Comparison of ENCODE assay signal across 8 cellular contexts in the genomic region with DNA sequence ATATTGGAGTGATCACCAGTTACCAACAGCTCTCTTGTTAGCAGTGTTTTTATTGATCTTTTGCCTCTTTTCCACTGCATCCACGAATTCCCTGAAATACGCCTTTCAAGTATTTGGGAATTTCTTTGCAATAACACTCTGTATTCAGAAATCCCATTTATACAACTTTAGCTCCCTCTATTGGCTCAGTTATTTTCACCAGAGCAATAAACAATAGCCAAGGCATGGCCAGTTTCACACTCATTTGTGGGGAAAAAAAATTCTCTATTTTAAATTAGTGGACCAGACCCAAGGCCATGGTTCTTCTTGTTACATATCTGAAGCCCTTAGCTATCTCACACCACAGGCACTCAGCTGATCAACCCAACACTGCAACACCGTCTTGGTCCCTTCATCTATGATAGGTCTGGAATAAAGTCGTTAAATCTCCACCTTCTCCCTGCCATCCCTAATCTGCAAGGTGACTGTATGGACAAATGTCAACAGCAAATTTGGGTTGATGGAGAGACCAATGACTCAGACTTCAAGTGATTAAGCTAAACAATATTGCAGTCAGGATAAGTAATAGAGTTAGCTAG.
A peak's percentile ranks its signal among the peaks of the same experiment; 100 is the strongest.
DNase-seq lines count a peak whose midpoint lies in the region; ATAC-seq, FAIRE-seq and TF ChIP-seq lines count a peak whose summit lies in the region.
"Had no signal": no experiment of that assay in that cellular context is flagged by ENCODE, and none has a peak within 500 bp of the region (broad histone marks: within the 10 kb centered on the region; RNA-seq: fewer than 3 reads in every experiment).

No MANE protein-coding gene starts in this region.

- H3K9me3 ChIP-seq in OCI-LY3 (ENCODE audit: insufficient read depth, low read length) (no peaks in the 10 kb centered on the region), small intestine (ENCODE audit: control insufficient read depth, low read depth) (no peaks in the 10 kb centered on the region)
- H3K9me3 ChIP-seq: esophagus squamous epithelium had no signal

- H3K4me2 ChIP-seq in GM23338: no peak overlapping the region
- H3K4me2 ChIP-seq in OCI-LY3 (ENCODE audit: low read length): no peak overlapping the region

- TF ChIP-seq CTCF in GM23338 (conservative IDR thresholded peaks at IDR 0.05; ENCODE audit: low read depth in 2 of 2) (peak; percentile 64 to 70), OCI-LY3 (IDR thresholded peaks at IDR 0.05; ENCODE audit: low read depth, low read length) (peak; percentile 40)

- H3K27ac ChIP-seq in GM23338 (ENCODE audit: low read depth) (no peak overlapping the region), OCI-LY3 (ENCODE audit: low read length) (no peak overlapping the region), small intestine (ENCODE audit: low read depth in 1 of 2, low read length in 1 of 2) (no peak overlapping the region)
- H3K27ac ChIP-seq: esophagus squamous epithelium had no signal

- H4K20me1 ChIP-seq in GM23338 (replicated peaks; ENCODE audit: insufficient read depth) (no peaks in the 10 kb centered on the region), OCI-LY3 (ENCODE audit: insufficient read depth, low read length) (no peaks in the 10 kb centered on the region)

- H3K4me3 ChIP-seq in GM23338 (no peak overlapping the region), OCI-LY3 (ENCODE audit: low read length) (no peak overlapping the region), small intestine (ENCODE audit: low read depth in 1 of 2, low read length in 2 of 2) (no peak overlapping the region)
- H3K4me3 ChIP-seq: esophagus squamous epithelium had no signal

- H3K9me2 ChIP-seq in GM23338 (ENCODE audit: insufficient read depth): no peaks in the 10 kb centered on the region

- H3K9me3 Mint-ChIP-seq in GM23338: no peaks in the 10 kb centered on the region

- no peaks in the 10 kb centered on the region for H3K27me3 ChIP-seq in GM23338 (ENCODE audit: insufficient read depth)
- H3K27me3 ChIP-seq in OCI-LY3 (ENCODE audit: low read depth, low read length): no peaks in the 10 kb centered on the region
- H3K27me3 ChIP-seq in small intestine (ENCODE audit: control insufficient read depth in 2 of 2, insufficient read depth in 2 of 2, low read length in 2 of 2): no peaks in the 10 kb centered on the region

- DNase-seq in GM23338 (ENCODE audit: low spot score) (peak; percentile 57), fibroblast of gingiva (ENCODE audit: low read depth) (peak; percentile 9), small intestine (peak; percentile 6), NCI-H510A treated with DMSO at 0.1 percent for 48 hours (lab: John Stamatoyannopoulos, UW) (no peak), amniotic stem cell (lab: John Stamatoyannopoulos, UW) (no peak)
- DNase-seq in central memory CD4-positive, alpha-beta T cell: no peak
- DNase-seq: esophagus squamous epithelium had no signal

- no peak for ATAC-seq in GM23338

- no peak for FAIRE-seq in small intestine (lab: Jason Lieb, UNC)

- H3K27me3 Mint-ChIP-seq in GM23338 (ENCODE audit: insufficient read depth, low read depth, poor library complexity): no peaks in the 10 kb centered on the region

- H3K27ac Mint-ChIP-seq in GM23338: no peak overlapping the region

- no peak overlapping the region for H3K9ac ChIP-seq in OCI-LY3 (ENCODE audit: low read length)

- H3K36me3 Mint-ChIP-seq in GM23338 (ENCODE audit: low read depth): no peaks in the 10 kb centered on the region

- H3K36me3 ChIP-seq in GM23338 (ENCODE audit: insufficient read depth) (no peaks in the 10 kb centered on the region), OCI-LY3 (replicated peaks; ENCODE audit: low read depth, low read length) (no peaks in the 10 kb centered on the region), small intestine (ENCODE audit: control insufficient read depth in 2 of 2, insufficient read depth in 2 of 2, low read length in 2 of 2) (no peaks in the 10 kb centered on the region)
- H3K36me3 ChIP-seq: esophagus squamous epithelium had no signal

- no peak overlapping the region for H3K4me3 Mint-ChIP-seq in GM23338

- H3K79me2 ChIP-seq in GM23338 (replicated peaks; ENCODE audit: insufficient read depth) (no peaks in the 10 kb centered on the region), OCI-LY3 (ENCODE audit: low read length) (no peaks in the 10 kb centered on the region)

- peaks cover 10% of the 10 kb centered on the region for H3K4me1 Mint-ChIP-seq in GM23338

- H3F3A ChIP-seq in GM23338 (replicated peaks; ENCODE audit: low read depth): no peaks in the 10 kb centered on the region

- H3K4me1 ChIP-seq in GM23338 (ENCODE audit: insufficient read depth): 0 out of 2 replicates have a peak, but pooled peaks cover 2% of the 10 kb centered on the region
- H3K4me1 ChIP-seq in OCI-LY3 (ENCODE audit: low read length): peaks cover 14% of the 10 kb centered on the region
- no peaks in the 10 kb centered on the region for H3K4me1 ChIP-seq in small intestine (ENCODE audit: control insufficient read depth in 2 of 2, insufficient read depth in 1 of 2, low read depth in 1 of 2, low read length in 1 of 2)

- 62 to 68% (median 63%) methylated on average over 4 of the region's 4 CpGs for WGBS in small intestine, 3 donors

- H2AFZ ChIP-seq in GM23338 (no peak overlapping the region), OCI-LY3 (ENCODE audit: low read depth, low read length) (no peak overlapping the region)

TF ChIP-seq in GM23338, 12 proteins besides CTCF, POLR2A, EP300 and RAD21:
- TF ChIP-seq ZNF114 (CRISPR knock-in tag; IDR thresholded peaks at IDR 0.05): no peak
- TF ChIP-seq, protein P1, sequence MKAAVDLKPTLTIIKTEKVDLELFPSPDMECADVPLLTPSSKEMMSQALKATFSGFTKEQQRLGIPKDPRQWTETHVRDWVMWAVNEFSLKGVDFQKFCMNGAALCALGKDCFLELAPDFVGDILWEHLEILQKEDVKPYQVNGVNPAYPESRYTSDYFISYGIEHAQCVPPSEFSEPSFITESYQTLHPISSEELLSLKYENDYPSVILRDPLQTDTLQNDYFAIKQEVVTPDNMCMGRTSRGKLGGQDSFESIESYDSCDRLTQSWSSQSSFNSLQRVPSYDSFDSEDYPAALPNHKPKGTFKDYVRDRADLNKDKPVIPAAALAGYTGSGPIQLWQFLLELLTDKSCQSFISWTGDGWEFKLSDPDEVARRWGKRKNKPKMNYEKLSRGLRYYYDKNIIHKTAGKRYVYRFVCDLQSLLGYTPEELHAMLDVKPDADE (IDR thresholded peaks at IDR 0.05): no peak
- no peak for TF ChIP-seq STAT1 (IDR thresholded peaks at IDR 0.05; ENCODE audit: unreplicated experiment)
- TF ChIP-seq CREB1 (CRISPR knock-in tag; IDR thresholded peaks at IDR 0.05; ENCODE audit: low read depth): no peak
- no peak for TF ChIP-seq ZNF331 (CRISPR knock-in tag; IDR thresholded peaks at IDR 0.05; ENCODE audit: low read depth)
- TF ChIP-seq EZH2phosphoT487 (IDR thresholded peaks at IDR 0.05; ENCODE audit: unreplicated experiment): no peak
- TF ChIP-seq EZH2 (IDR thresholded peaks at IDR 0.05; ENCODE audit: low read depth, unreplicated experiment): no peak

Comparison
In these comparisons a context has a peak if more than half of its experiments do, and no peak if none do; other contexts are left out.
1. DNase-seq: peak in GM23338 (single experiment), fibroblast of gingiva (single experiment) and small intestine (single experiment); none in NCI-H510A treated with DMSO at 0.1 percent for 48 hours (single experiment), amniotic stem cell (single experiment) and central memory CD4-positive, alpha-beta T cell (single experiment).